In genomic region chr3:127781411-127782001, GRCh38 we compare ENCODE assay signal across 12 cellular contexts. TPM values are rescaled to one million over a fixed set of nuclear protein-coding genes. Genes with fewer than 3 reads are reported as not detected.
DNase-seq lines count a peak whose midpoint lies in the region; ATAC-seq and TF ChIP-seq lines count a peak whose summit lies in the region.
"Had no signal": no experiment of that assay in that cellular context is flagged by ENCODE, and none has a peak within 500 bp of the region (broad histone marks: within the 10 kb centered on the region; RNA-seq: fewer than 3 reads in every experiment).

No MANE protein-coding gene starts in this region.

- peak overlapping the region; percentile 46 for H3K9ac ChIP-seq in GM23248

- H3K9me2 ChIP-seq in GM23248 (ENCODE audit: insufficient read depth) (no peaks in the 10 kb centered on the region), hepatocyte (replicated peaks; ENCODE audit: insufficient read depth) (no peaks in the 10 kb centered on the region)

- H3K27ac Mint-ChIP-seq in brain: peak overlapping the region in 3 of 5 experiments; percentile 16 to 71 (median 46)
- H3K27ac Mint-ChIP-seq: natural killer cell had no signal

- no peak overlapping the region for H3K4me3 Mint-ChIP-seq in brain
- H3K4me3 Mint-ChIP-seq: central memory CD8-positive, alpha-beta T cell; natural killer cell had no signal

- H3K27ac ChIP-seq in GM23248 (peak overlapping the region; percentile 78), hepatocyte (peak overlapping the region; percentile 23), suprapubic skin (peak overlapping the region; percentile 27)

- no peak for TF ChIP-seq CTCF in brain (conservative IDR thresholded peaks at IDR 0.05)
- TF ChIP-seq CTCF in hepatocyte (IDR thresholded peaks at IDR 0.05; ENCODE audit: poor library complexity): no peak
- no peak for TF ChIP-seq CTCF in suprapubic skin (IDR thresholded peaks at IDR 0.05)

- H3K4me3 ChIP-seq in GM23248: peak overlapping the region; percentile 21; the same call in 1 of the 2 replicates
- H3K4me3 ChIP-seq in hepatocyte: no peak overlapping the region
- H3K4me3 ChIP-seq in suprapubic skin: no peak overlapping the region

- in situ Hi-C loops in GM23248 (cut with MboI): no loop called here

- H3K36me3 ChIP-seq in GM23248 (ENCODE audit: low read depth): peaks cover 7% of the 10 kb centered on the region; the same call in 1 of the 2 replicates
- H3K36me3 ChIP-seq in hepatocyte (replicated peaks; ENCODE audit: insufficient read depth, low read depth): no peaks in the 10 kb centered on the region
- H3K36me3 ChIP-seq in suprapubic skin: no peaks in the 10 kb centered on the region

- H3K4me1 ChIP-seq in GM23248 (ENCODE audit: insufficient read depth): peaks cover 31% of the 10 kb centered on the region
- H3K4me1 ChIP-seq in hepatocyte (ENCODE audit: insufficient read depth): peaks cover 15% of the 10 kb centered on the region
- peaks cover 29% of the 10 kb centered on the region for H3K4me1 ChIP-seq in suprapubic skin

- H3K36me3 Mint-ChIP-seq in brain: no peaks in the 10 kb centered on the region
- H3K36me3 Mint-ChIP-seq: natural killer cell had no signal

- H3K9me3 ChIP-seq in GM23248 (ENCODE audit: low read depth): no peaks in the 10 kb centered on the region
- H3K9me3 ChIP-seq in hepatocyte (ENCODE audit: low read depth): no peaks in the 10 kb centered on the region
- H3K9me3 ChIP-seq in suprapubic skin: no peaks in the 10 kb centered on the region

- H3K27me3 Mint-ChIP-seq in brain: peaks cover 5% of the 10 kb centered on the region

- H3K4me2 ChIP-seq in GM23248 (ENCODE audit: unreplicated experiment) (peak overlapping the region; percentile 62), hepatocyte (no peak overlapping the region)

- peaks cover 52% of the 10 kb centered on the region for H3K4me1 Mint-ChIP-seq in brain
- H3K4me1 Mint-ChIP-seq: central memory CD8-positive, alpha-beta T cell; natural killer cell had no signal

- H3K9me3 Mint-ChIP-seq in brain: peaks cover 5 to 10% (median 6%) of the 10 kb centered on the region in 5 experiments
- H3K9me3 Mint-ChIP-seq: central memory CD8-positive, alpha-beta T cell had no signal

- 5 to 6% methylated on average over 15 of the region's 15 CpGs for WGBS in GM23248 (ENCODE audit: low coverage in 1 of 2, low lambda C conversion rate in 2 of 2, missing lambda C conversion rate in 2 of 2), 2 experiments
- WGBS in hepatocyte (ENCODE audit: low lambda C conversion rate, missing lambda C conversion rate): 75% methylated on average over 15 of the region's 15 CpGs
- 59% methylated on average over 15 of the region's 15 CpGs for WGBS in suprapubic skin

- H2AFZ ChIP-seq in GM23248: peak overlapping the region; percentile 42
- H2AFZ ChIP-seq in hepatocyte: no peak overlapping the region

- peaks cover 31% of the 10 kb centered on the region for H3F3A ChIP-seq in GM23248 (ENCODE audit: insufficient read depth)

- no peak for TF ChIP-seq EP300 in suprapubic skin (IDR thresholded peaks at IDR 0.05)

- peak; percentile 90 for DNase-seq in GM23248
- no peak for DNase-seq in hepatocyte (ENCODE audit: low spot score)
- no peak for DNase-seq in suprapubic skin (ENCODE audit: low spot score in 2 of 2)
- DNase-seq in activated naive CD4-positive, alpha-beta T cell treated with anti-CD3 and anti-CD28 coated beads, Interleukin-2, amount 50 U/mL, for 16 hours: no peak
- no peak for DNase-seq in NCI-H1092 (lab: John Stamatoyannopoulos, UW)
- DNase-seq in activated naive CD4-positive, alpha-beta T cell treated with Interleukin-2 at 50 U/mL for 16 hours: no peak
- DNase-seq: DMS 273 treated with DMSO at 0.1 percent for 48 hours; natural killer cell; stimulated activated CD4-positive, alpha-beta T cell treated with anti-CD3 and anti-CD28 coated beads, Interleukin-2, amount 100 ng/mL, for 24 hours had no signal

- H3K79me2 ChIP-seq in GM23248 (ENCODE audit: insufficient read depth) (peaks cover 73% of the 10 kb centered on the region), hepatocyte (no peaks in the 10 kb centered on the region)

- H3K27me3 ChIP-seq in GM23248 (replicated peaks; ENCODE audit: insufficient read depth) (no peaks in the 10 kb centered on the region), hepatocyte (no peaks in the 10 kb centered on the region), suprapubic skin (no peaks in the 10 kb centered on the region)

- TF ChIP-seq POLR2A in suprapubic skin (IDR thresholded peaks at IDR 0.05): no peak

- no peak for ATAC-seq in HG02642 (IDR thresholded peaks at IDR 0.05; ENCODE audit: poor library complexity, unreplicated experiment)
- ATAC-seq: natural killer cell had no signal

- no peaks in the 10 kb centered on the region for H4K20me1 ChIP-seq in GM23248 (ENCODE audit: insufficient read depth)
- H4K20me1 ChIP-seq in hepatocyte (ENCODE audit: insufficient read depth, poor library complexity, severe bottlenecking): no peaks in the 10 kb centered on the region

RNA-seq across cellular contexts. Expression of gene MGLL, which starts 40.8 kb away (rescaled TPM):
- total RNA-seq in GM23248 (2014; rRNA removed; shearing (Covaris generic)): 58.7 and 59.2 TPM in 2 replicates
- polyA plus RNA-seq in GM23248 (2016; fragmentation: Nextera tagmentation; extraction: Ambion mirVana) (184 and 194 TPM in 2 replicates), brain (ENCODE audit: insufficient read depth, low read depth, low replicate concordance) (58.2 TPM), hepatocyte (19.5 and 21.4 TPM in 2 replicates)
- total RNA-seq in hepatocyte (5.4 and 7.3 TPM in 2 replicates), suprapubic skin (10 to 100 TPM; 37.9 to 54.3 (median 45.2) TPM)

Comparison
In these comparisons a context has a peak if more than half of its experiments do, and no peak if none do; other contexts are left out.
1. H3K27ac ChIP-seq: peak in every context shown above with its lines; median percentile 78 in GM23248; 27 in suprapubic skin; 23 in hepatocyte.